21 cellular contexts compared by ENCODE assay signal in genomic region chr10:5963071-5963470, GRCh38. TPM values are rescaled to one million over a fixed set of nuclear protein-coding genes. Genes with fewer than 3 reads are reported as not detected.
"Had no signal": no experiment of that assay in that cellular context is flagged by ENCODE, and none has a peak within 500 bp of the region (broad histone marks: within the 10 kb centered on the region; RNA-seq: fewer than 3 reads in every experiment).

No MANE protein-coding gene starts in this region.

- FAIRE-seq: islet of Langerhans had no signal

- H3K4me3 ChIP-seq: adrenal gland, hepatocyte, smooth muscle cell, stomach, thoracic aorta, upper lobe of left lung had no signal

- H3K9me3 ChIP-seq: adrenal gland, stomach, thoracic aorta, upper lobe of left lung had no signal

- H3K27me3 ChIP-seq: adrenal gland, hepatocyte, stomach, upper lobe of left lung had no signal

- H3K79me2 ChIP-seq: hepatocyte had no signal

- H3K27me3 Mint-ChIP-seq: effector memory CD8-positive, alpha-beta T cell had no signal

- H3K4me1 ChIP-seq: adrenal gland had no signal

- H3K27ac ChIP-seq: adrenal gland, hepatocyte, stomach, thoracic aorta, upper lobe of left lung, VCaP had no signal

- H3K9me3 Mint-ChIP-seq: activated naive CD4-positive, alpha-beta T cell treated with anti-CD3 and anti-CD28 coated beads, Interleukin-2, amount 50 U/mL, for 72 hours; activated T-cell treated with anti-CD3 and anti-CD28 coated beads, Interleukin-2, amount 50 U/mL, for 72 hours; effector memory CD8-positive, alpha-beta T cell; stimulated activated effector memory CD8-positive, alpha-beta T cell treated with anti-CD3 and anti-CD28 coated beads, Interleukin-12 subunit alpha, Interleukin-12 subunit beta, amount 100 ng/mL, for 72 hours had no signal

- H3K4me2 ChIP-seq: hepatocyte, smooth muscle cell had no signal

- H2AFZ ChIP-seq: hepatocyte had no signal

- H3K36me3 ChIP-seq: thoracic aorta had no signal

- H3K27ac Mint-ChIP-seq: activated T-cell treated with anti-CD3 and anti-CD28 coated beads, Interleukin-2, amount 50 U/mL, for 72 hours; stimulated activated effector memory CD8-positive, alpha-beta T cell treated with anti-CD3 and anti-CD28 coated beads, Interleukin-12 subunit alpha, Interleukin-12 subunit beta, amount 100 ng/mL, for 72 hours had no signal

- H3K4me3 Mint-ChIP-seq: activated T-cell treated with anti-CD3 and anti-CD28 coated beads, Interleukin-2, amount 50 U/mL, for 72 hours; effector memory CD8-positive, alpha-beta T cell; stimulated activated effector memory CD8-positive, alpha-beta T cell treated with anti-CD3 and anti-CD28 coated beads, Interleukin-12 subunit alpha, Interleukin-12 subunit beta, amount 100 ng/mL, for 72 hours had no signal

- ATAC-seq: activated naive CD4-positive, alpha-beta T cell treated with anti-CD3 and anti-CD28 coated beads, Interleukin-2, amount 50 U/mL, for 72 hours; activated T-cell treated with anti-CD3 and anti-CD28 coated beads, Interleukin-2, amount 50 U/mL, for 72 hours; effector memory CD8-positive, alpha-beta T cell; stimulated activated effector memory CD8-positive, alpha-beta T cell treated with anti-CD3 and anti-CD28 coated beads, Interleukin-12 subunit alpha, Interleukin-12 subunit beta, amount 100 ng/mL, for 72 hours had no signal

- DNase-seq: activated CD4-positive, alpha-beta T cell treated with anti-CD3 and anti-CD28 coated beads, Interleukin-2, amount 50 U/mL, for 1 hour; activated CD4-positive, CD25-positive, alpha-beta regulatory T cell treated with anti-CD3 and anti-CD28 coated beads, Interleukin-2, amount 50 U/mL, for 72 hours; activated effector memory CD4-positive, alpha-beta T cell treated with anti-CD3 and anti-CD28 coated beads, Interleukin-2, amount 50 U/mL, for 16 hours; activated T-cell treated with anti-CD3 and anti-CD28 coated beads, Interleukin-2, amount 50 U/mL, for 72 hours; effector memory CD8-positive, alpha-beta T cell; foreskin fibroblast; midbrain; stimulated activated CD4-positive, alpha-beta T cell treated with anti-CD3 and anti-CD28 coated beads, Interleukin-4, amount 100 ng/mL, for 24 hours; stomach; SW 1271; T-helper 2 cell had no signal

RNA-seq across cellular contexts. Expression of gene IL15RA, which starts 14.3 kb away (rescaled TPM):
- polyA plus RNA-seq: neural cell had no signal
